ENCODE assay signal across 15 cellular contexts in genomic region chr14:80930095-80930494, GRCh38. TPM values are rescaled to one million over a fixed set of nuclear protein-coding genes. Genes with fewer than 3 reads are reported as not detected.
DNase-seq lines count a peak whose midpoint lies in the region; ATAC-seq and TF ChIP-seq lines count a peak whose summit lies in the region.
"Had no signal": no experiment of that assay in that cellular context is flagged by ENCODE, and none has a peak within 500 bp of the region (broad histone marks: within the 10 kb centered on the region; RNA-seq: fewer than 3 reads in every experiment).

No MANE protein-coding gene starts in this region.

- TF ChIP-seq POLR2A in suprapubic skin (IDR thresholded peaks at IDR 0.05) = no peak

- H3K27ac ChIP-seq in suprapubic skin = no peak overlapping the region
- H3K27ac ChIP-seq: parathyroid adenoma, upper lobe of left lung had no signal

- no peaks in the 10 kb centered on the region for H3K4me1 ChIP-seq in suprapubic skin
- H3K4me1 ChIP-seq: parathyroid adenoma, upper lobe of left lung had no signal

- H3K4me1 Mint-ChIP-seq in activated CD4-positive, alpha-beta T cell treated with anti-CD3 and anti-CD28 coated beads, Interleukin-2, amount 10 ng/mL, durations not matched to agents 24 days and 14 days = peaks cover 57% of the 10 kb centered on the region
- H3K4me1 Mint-ChIP-seq in activated B cell treated with CpG ODN at 0.5 μM for 24 hours = peaks cover 24% of the 10 kb centered on the region
- H3K4me1 Mint-ChIP-seq in natural killer cell treated with Interleukin-12 subunit alpha and Interleukin-12 subunit beta and Interleukin-15 and Interleukin-18, amount 100 ng/mL, for 72 hours (ENCODE audit: low read depth in 2 of 2) = peaks cover 31 to 40% of the 10 kb centered on the region in 2 donors

- TF ChIP-seq CTCF in activated B cell treated with CpG ODN at 0.5 μM for 24 hours (IDR thresholded peaks at IDR 0.05) = no peak
- no peak for TF ChIP-seq CTCF in suprapubic skin (IDR thresholded peaks at IDR 0.05)

- no peaks in the 10 kb centered on the region for H3K27me3 Mint-ChIP-seq in activated CD4-positive, alpha-beta T cell treated with anti-CD3 and anti-CD28 coated beads, Interleukin-2, amount 10 ng/mL, durations not matched to agents 24 days and 14 days
- no peaks in the 10 kb centered on the region for H3K27me3 Mint-ChIP-seq in activated B cell treated with CpG ODN at 0.5 μM for 24 hours
- H3K27me3 Mint-ChIP-seq in natural killer cell treated with Interleukin-12 subunit alpha and Interleukin-12 subunit beta and Interleukin-15 and Interleukin-18, amount 100 ng/mL, for 72 hours = peaks cover 0 to 4% of the 10 kb centered on the region in 2 donors

- intact Hi-C loops in activated CD4-positive, alpha-beta T cell treated with anti-CD3 and anti-CD28 coated beads, Interleukin-2, amount 10 ng/mL, durations not matched to agents 24 days and 14 days (cut with micrococcal nuclease) = loop anchor here (1.0 to 10.0 kb wide), 2 partner anchors 55 to 343 kb away; no protein-coding TSS in a partner anchor
- intact Hi-C loops in activated B cell treated with CpG ODN at 0.5 μM for 24 hours (cut with micrococcal nuclease) = no loop called here

- peak overlapping the region; percentile 31 for H3K4me3 Mint-ChIP-seq in activated CD4-positive, alpha-beta T cell treated with anti-CD3 and anti-CD28 coated beads, Interleukin-2, amount 10 ng/mL, durations not matched to agents 24 days and 14 days
- H3K4me3 Mint-ChIP-seq in activated B cell treated with CpG ODN at 0.5 μM for 24 hours = no peak overlapping the region
- H3K4me3 Mint-ChIP-seq in natural killer cell treated with Interleukin-12 subunit alpha and Interleukin-12 subunit beta and Interleukin-15 and Interleukin-18, amount 100 ng/mL, for 72 hours = peak overlapping the region; percentile 76

- peaks cover 49% of the 10 kb centered on the region for H3K36me3 Mint-ChIP-seq in activated CD4-positive, alpha-beta T cell treated with anti-CD3 and anti-CD28 coated beads, Interleukin-2, amount 10 ng/mL, durations not matched to agents 24 days and 14 days (ENCODE audit: low read depth)
- peaks cover 10% of the 10 kb centered on the region for H3K36me3 Mint-ChIP-seq in activated B cell treated with CpG ODN at 0.5 μM for 24 hours (ENCODE audit: low read depth)
- H3K36me3 Mint-ChIP-seq in natural killer cell treated with Interleukin-12 subunit alpha and Interleukin-12 subunit beta and Interleukin-15 and Interleukin-18, amount 100 ng/mL, for 72 hours = peaks cover 4% of the 10 kb centered on the region

- no peaks in the 10 kb centered on the region for H3K36me3 ChIP-seq in suprapubic skin
- H3K36me3 ChIP-seq: upper lobe of left lung had no signal

- CTCF ChIA-PET in activated B cell treated with CpG ODN at 0.5 μM for 24 hours (lab: Charles Lee) = interaction anchor here (0.9 to 1.3 kb wide), 2 partner anchors 57 to 281 kb away, joined by 3 read pairs; no protein-coding TSS in a partner anchor

- H3K9me3 ChIP-seq in suprapubic skin = no peaks in the 10 kb centered on the region
- H3K9me3 ChIP-seq: upper lobe of left lung had no signal

- WGBS in suprapubic skin = 84% methylated on average over 5 of the region's 5 CpGs

- peak overlapping the region; percentile 90 for H3K27ac Mint-ChIP-seq in activated CD4-positive, alpha-beta T cell treated with anti-CD3 and anti-CD28 coated beads, Interleukin-2, amount 10 ng/mL, durations not matched to agents 24 days and 14 days
- H3K27ac Mint-ChIP-seq in activated B cell treated with CpG ODN at 0.5 μM for 24 hours = peak overlapping the region; percentile 79
- peak overlapping the region; percentile 38 to 78 for H3K27ac Mint-ChIP-seq in natural killer cell treated with Interleukin-12 subunit alpha and Interleukin-12 subunit beta and Interleukin-15 and Interleukin-18, amount 100 ng/mL, for 72 hours

- H3K4me3 ChIP-seq in suprapubic skin = no peak overlapping the region
- H3K4me3 ChIP-seq: upper lobe of left lung had no signal

- H3K27me3 ChIP-seq in suprapubic skin = no peaks in the 10 kb centered on the region
- H3K27me3 ChIP-seq: upper lobe of left lung had no signal

- H3K9me3 Mint-ChIP-seq in activated CD4-positive, alpha-beta T cell treated with anti-CD3 and anti-CD28 coated beads, Interleukin-2, amount 10 ng/mL, durations not matched to agents 24 days and 14 days = peaks cover 15% of the 10 kb centered on the region
- peaks cover 9% of the 10 kb centered on the region for H3K9me3 Mint-ChIP-seq in activated B cell treated with CpG ODN at 0.5 μM for 24 hours
- H3K9me3 Mint-ChIP-seq in natural killer cell treated with Interleukin-12 subunit alpha and Interleukin-12 subunit beta and Interleukin-15 and Interleukin-18, amount 100 ng/mL, for 72 hours = no peaks in the 10 kb centered on the region

- no peak for DNase-seq in activated CD4-positive, alpha-beta T cell treated with anti-CD3 and anti-CD28 coated beads, Interleukin-2, amount 10 ng/mL, durations not matched to agents 24 days and 14 days
- DNase-seq in activated CD4-positive, alpha-beta T cell treated with anti-CD3 and anti-CD28 coated beads for 1 hour = no peak
- DNase-seq in activated B cell treated with CpG ODN at 0.5 μM for 24 hours = no peak
- DNase-seq in natural killer cell treated with Interleukin-12 subunit alpha and Interleukin-12 subunit beta and Interleukin-15 and Interleukin-18, amount 100 ng/mL, for 72 hours (ENCODE audit: low spot score) = no peak
- no peak for DNase-seq in kidney tubule cell (ENCODE audit: low spot score)
- no peak for DNase-seq in suprapubic skin (ENCODE audit: low spot score in 2 of 2)
- DNase-seq: activated CD8-positive, alpha-beta memory T cell treated with anti-CD3 and anti-CD28 coated beads for 24 hours; anterior cingulate cortex; NCI-H2227 treated with DMSO at 0.1 percent for 48 hours; upper lobe of left lung had no signal

- POLR2A ChIA-PET in activated B cell treated with CpG ODN at 0.5 μM for 24 hours (lab: Charles Lee) = interaction anchor here (0.6 to 2.0 kb wide), 3 partner anchors 12 to 289 kb away, joined by 3 to 15 read pairs (median 6); partner anchors contain the start of gene CEP128

- ATAC-seq in HG02642 (IDR thresholded peaks at IDR 0.05; ENCODE audit: poor library complexity, unreplicated experiment) = peak; percentile 30
- ATAC-seq in activated B cell treated with CpG ODN at 0.5 μM for 24 hours (ENCODE audit: low read depth) = no peak
- no peak for ATAC-seq in natural killer cell treated with Interleukin-12 subunit alpha and Interleukin-12 subunit beta and Interleukin-15 and Interleukin-18, amount 100 ng/mL, for 72 hours
- no peak for ATAC-seq in HG03108 (IDR thresholded peaks at IDR 0.05; ENCODE audit: unreplicated experiment)

- TF ChIP-seq EP300 in suprapubic skin (IDR thresholded peaks at IDR 0.05) = no peak

RNA-seq across cellular contexts. Expression of gene CEP128, which starts 11.4 kb away (rescaled TPM):
- 20.1 and 20.4 TPM in 2 replicates for total RNA-seq in activated CD4-positive, alpha-beta T cell treated with anti-CD3 and anti-CD28 coated beads, Interleukin-2, amount 10 ng/mL, durations not matched to agents 24 days and 14 days
- total RNA-seq in activated B cell treated with CpG ODN at 0.5 μM for 24 hours = 21.1 and 25.0 TPM in 2 replicates
- total RNA-seq in natural killer cell treated with Interleukin-12 subunit alpha and Interleukin-12 subunit beta and Interleukin-15 and Interleukin-18, amount 100 ng/mL, for 72 hours = 10 to 100 TPM; 18.1 to 42.2 TPM
- 10 to 100 TPM in 3 of 4 donors, 1 to 10 TPM in 1; 7.4 to 30.4 (median 11.7) TPM for total RNA-seq in suprapubic skin

RNA-seq across cellular contexts. Expression of gene TSHR, which starts 25.3 kb away (rescaled TPM):
- not detected in 2 replicates for total RNA-seq in activated CD4-positive, alpha-beta T cell treated with anti-CD3 and anti-CD28 coated beads, Interleukin-2, amount 10 ng/mL, durations not matched to agents 24 days and 14 days
- 0.17 TPM in 1 of 2 replicates, not detected in the other for total RNA-seq in activated B cell treated with CpG ODN at 0.5 μM for 24 hours
- total RNA-seq in natural killer cell treated with Interleukin-12 subunit alpha and Interleukin-12 subunit beta and Interleukin-15 and Interleukin-18, amount 100 ng/mL, for 72 hours = not detected
- total RNA-seq in suprapubic skin = not detected
- total RNA-seq: A172, dermis microvascular lymphatic vessel endothelial cell had no signal
